ENCODE assay signal across 21 cellular contexts in genomic region chr6:81969011-81969410, GRCh38.
"Had no signal": no experiment of that assay in that cellular context is flagged by ENCODE, and none has a peak within 500 bp of the region (broad histone marks: within the 10 kb centered on the region; RNA-seq: fewer than 3 reads in every experiment).

No MANE protein-coding gene starts in this region.

- H3K27ac ChIP-seq: body of pancreas, foreskin keratinocyte, lower lobe of right lung, ovary, psoas muscle, right atrium auricular region, upper lobe of left lung, VCaP had no signal

- H3K27ac Mint-ChIP-seq: activated CD4-positive, alpha-beta memory T cell treated with anti-CD3 and anti-CD28 coated beads, Interleukin-2, amount 10 ng/mL, durations not matched to agents 7 days and 5 days; activated CD4-positive, alpha-beta T cell treated with anti-CD3 and anti-CD28 coated beads, Interleukin-2, amount 10 ng/mL, durations not matched to agents 24 days and 14 days; activated naive CD4-positive, alpha-beta T cell treated with anti-CD3 and anti-CD28 coated beads, Interleukin-2, amount 50 U/mL, for 24 hours had no signal

- H3K4me1 ChIP-seq: body of pancreas, foreskin keratinocyte, lower lobe of right lung, psoas muscle, right atrium auricular region, spleen, upper lobe of left lung had no signal

- H3K4me3 ChIP-seq: body of pancreas, lower lobe of right lung, ovary, psoas muscle, right atrium auricular region, spleen, upper lobe of left lung had no signal

- H3K27me3 Mint-ChIP-seq: activated CD4-positive, alpha-beta memory T cell treated with anti-CD3 and anti-CD28 coated beads, Interleukin-2, amount 10 ng/mL, durations not matched to agents 7 days and 5 days; activated CD4-positive, alpha-beta T cell treated with anti-CD3 and anti-CD28 coated beads, Interleukin-2, amount 10 ng/mL, durations not matched to agents 24 days and 14 days; activated naive CD4-positive, alpha-beta T cell treated with anti-CD3 and anti-CD28 coated beads, Interleukin-2, amount 50 U/mL, for 24 hours had no signal

- ATAC-seq: activated CD4-positive, CD25-positive, alpha-beta regulatory T cell treated with anti-CD3 and anti-CD28 coated beads, Interleukin-2, amount 50 U/mL, for 24 hours; body of pancreas; foreskin keratinocyte; left lobe of liver; lower lobe of right lung; psoas muscle had no signal

- H3K4me1 Mint-ChIP-seq: activated CD4-positive, alpha-beta memory T cell treated with anti-CD3 and anti-CD28 coated beads, Interleukin-2, amount 10 ng/mL, durations not matched to agents 7 days and 5 days; activated CD4-positive, alpha-beta T cell treated with anti-CD3 and anti-CD28 coated beads, Interleukin-2, amount 10 ng/mL, durations not matched to agents 24 days and 14 days; activated naive CD4-positive, alpha-beta T cell treated with anti-CD3 and anti-CD28 coated beads, Interleukin-2, amount 50 U/mL, for 24 hours; naive B cell had no signal

- DNase-seq: activated CD4-positive, alpha-beta memory T cell treated with anti-CD3 and anti-CD28 coated beads, Interleukin-2, amount 10 ng/mL, durations not matched to agents 7 days and 5 days; activated CD4-positive, alpha-beta T cell treated with anti-CD3 and anti-CD28 coated beads, Interleukin-2, amount 10 ng/mL, durations not matched to agents 24 days and 14 days; activated gamma-delta T cell; body of pancreas; central memory CD4-positive, alpha-beta T cell; dermis blood vessel endothelial cell; effector memory CD4-positive, alpha-beta T cell; foreskin keratinocyte; lower lobe of right lung; naive B cell; ovary; psoas muscle; stimulated activated CD4-positive, alpha-beta T cell treated with anti-CD3 and anti-CD28 coated beads, Interleukin-4, amount 100 ng/mL, for 1 hour; stimulated activated naive CD4-positive, alpha-beta T cell had no signal

- H3K36me3 Mint-ChIP-seq: activated naive CD4-positive, alpha-beta T cell treated with anti-CD3 and anti-CD28 coated beads, Interleukin-2, amount 50 U/mL, for 24 hours; naive B cell had no signal

- H3K4me3 Mint-ChIP-seq: activated CD4-positive, alpha-beta memory T cell treated with anti-CD3 and anti-CD28 coated beads, Interleukin-2, amount 10 ng/mL, durations not matched to agents 7 days and 5 days; activated CD4-positive, alpha-beta T cell treated with anti-CD3 and anti-CD28 coated beads, Interleukin-2, amount 10 ng/mL, durations not matched to agents 24 days and 14 days; activated naive CD4-positive, alpha-beta T cell treated with anti-CD3 and anti-CD28 coated beads, Interleukin-2, amount 50 U/mL, for 24 hours; naive B cell had no signal

- H3K9me3 ChIP-seq: body of pancreas, lower lobe of right lung, ovary, psoas muscle, upper lobe of left lung had no signal

- H3K27me3 ChIP-seq: body of pancreas, foreskin keratinocyte, ovary, right atrium auricular region, spleen, upper lobe of left lung had no signal

- H3K36me3 ChIP-seq: lower lobe of right lung, ovary, right atrium auricular region, spleen, upper lobe of left lung had no signal
